Comparison of ENCODE assay signal across 1 cellular context in the genomic region with DNA sequence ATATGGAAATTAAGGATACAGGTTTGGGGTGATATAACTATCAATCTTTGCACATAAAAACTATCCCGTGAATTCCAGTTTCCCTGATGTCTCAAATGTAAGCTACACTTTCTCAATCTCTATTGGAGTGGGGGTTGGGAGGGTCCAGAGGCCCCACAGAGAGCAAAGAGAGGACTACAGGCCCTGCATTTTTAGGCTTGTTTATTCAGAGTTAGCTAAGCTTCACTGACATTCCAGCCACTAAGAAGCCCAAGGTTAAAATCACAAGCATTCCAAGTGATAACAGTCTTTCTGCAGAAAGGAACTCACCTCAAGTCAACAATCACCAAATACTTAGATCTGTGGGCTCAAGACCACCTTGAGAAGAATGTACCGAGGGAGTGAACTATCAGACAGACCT.
TF ChIP-seq lines count a peak whose summit lies in the region.

No MANE protein-coding gene starts in this region.

TF ChIP-seq in HepG2, 621 proteins besides CTCF, POLR2A, EP300 and RAD21 (continued from another document and continues in another):
- TF ChIP-seq, protein P1, sequence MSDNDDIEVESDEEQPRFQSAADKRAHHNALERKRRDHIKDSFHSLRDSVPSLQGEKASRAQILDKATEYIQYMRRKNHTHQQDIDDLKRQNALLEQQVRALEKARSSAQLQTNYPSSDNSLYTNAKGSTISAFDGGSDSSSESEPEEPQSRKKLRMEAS (IDR thresholded peaks at IDR 0.05) = no peak
- TF ChIP-seq ZBTB8A (CRISPR knock-in tag; IDR thresholded peaks at IDR 0.05; ENCODE audit: borderline replicate concordance, low read depth) (no peak), SATB2 (CRISPR knock-in tag; IDR thresholded peaks at IDR 0.05) (no peak), ZNF543 (CRISPR knock-in tag; IDR thresholded peaks at IDR 0.05) (no peak), ATF7 (IDR thresholded peaks at IDR 0.05) (no peak), ATF7 (CRISPR knock-in tag; IDR thresholded peaks at IDR 0.05) (no peak), ZNF263 (CRISPR knock-in tag; IDR thresholded peaks at IDR 0.05) (no peak), ZNF235 (CRISPR knock-in tag; IDR thresholded peaks at IDR 0.05; ENCODE audit: borderline replicate concordance) (no peak), MEF2D (CRISPR knock-in tag; IDR thresholded peaks at IDR 0.05) (no peak), DNMT3B (CRISPR knock-in tag; conservative IDR thresholded peaks at IDR 0.05) (no peak), ZKSCAN5 (CRISPR knock-in tag; IDR thresholded peaks at IDR 0.05) (no peak), FOXP1 (IDR thresholded peaks at IDR 0.05) (no peak), FOXP1 (CRISPR knock-in tag; IDR thresholded peaks at IDR 0.05) (peak; percentile 76), MAFF (IDR thresholded peaks at IDR 0.05; ENCODE audit: low read depth, low read length) (no peak), MED8 (CRISPR knock-in tag; IDR thresholded peaks at IDR 0.05; ENCODE audit: insufficient replicate concordance) (no peak), FOXM1 (CRISPR knock-in tag; IDR thresholded peaks at IDR 0.05) (no peak), SUZ12 (IDR thresholded peaks at IDR 0.05; ENCODE audit: low read depth, low read length) (no peak), GATAD1 (CRISPR knock-in tag; IDR thresholded peaks at IDR 0.05) (no peak), ZNF577 (CRISPR knock-in tag; IDR thresholded peaks at IDR 0.05; ENCODE audit: borderline replicate concordance, low read depth) (no peak), KLF13 (CRISPR knock-in tag; IDR thresholded peaks at IDR 0.05) (no peak), YEATS2 (CRISPR knock-in tag; IDR thresholded peaks at IDR 0.05; ENCODE audit: borderline replicate concordance) (no peak), ZNF501 (CRISPR knock-in tag; IDR thresholded peaks at IDR 0.05) (no peak), SMC3 (IDR thresholded peaks at IDR 0.05; ENCODE audit: low read length) (no peak), MLLT10 (CRISPR knock-in tag; IDR thresholded peaks at IDR 0.05) (no peak), ZNF557 (CRISPR knock-in tag; IDR thresholded peaks at IDR 0.05) (no peak), ZNF264 (CRISPR knock-in tag; IDR thresholded peaks at IDR 0.05) (peak; percentile 59; the same call in 1 of the 2 replicates), ZNF598 (CRISPR knock-in tag; IDR thresholded peaks at IDR 0.05; ENCODE audit: borderline replicate concordance) (no peak), SAFB2 (CRISPR knock-in tag; IDR thresholded peaks at IDR 0.05; ENCODE audit: borderline replicate concordance, low read depth) (no peak), ZNF337 (CRISPR knock-in tag; IDR thresholded peaks at IDR 0.05; ENCODE audit: borderline replicate concordance, low read depth) (no peak), TARDBP (CRISPR knock-in tag; IDR thresholded peaks at IDR 0.05) (peak; percentile 74), ZNF761 (CRISPR knock-in tag; conservative IDR thresholded peaks at IDR 0.05) (no peak), ZFY (CRISPR knock-in tag; IDR thresholded peaks at IDR 0.05) (peak; percentile 41; the same call in 1 of the 2 replicates), ESRRA (CRISPR knock-in tag; IDR thresholded peaks at IDR 0.05; ENCODE audit: low read depth) (0 out of 2 replicates have a peak, but pooled peaks have one; percentile 34), ZFP36 (IDR thresholded peaks at IDR 0.05; ENCODE audit: borderline replicate concordance, low read depth, low read length, partially characterized antibody) (no peak)
- TF ChIP-seq, protein P2, sequence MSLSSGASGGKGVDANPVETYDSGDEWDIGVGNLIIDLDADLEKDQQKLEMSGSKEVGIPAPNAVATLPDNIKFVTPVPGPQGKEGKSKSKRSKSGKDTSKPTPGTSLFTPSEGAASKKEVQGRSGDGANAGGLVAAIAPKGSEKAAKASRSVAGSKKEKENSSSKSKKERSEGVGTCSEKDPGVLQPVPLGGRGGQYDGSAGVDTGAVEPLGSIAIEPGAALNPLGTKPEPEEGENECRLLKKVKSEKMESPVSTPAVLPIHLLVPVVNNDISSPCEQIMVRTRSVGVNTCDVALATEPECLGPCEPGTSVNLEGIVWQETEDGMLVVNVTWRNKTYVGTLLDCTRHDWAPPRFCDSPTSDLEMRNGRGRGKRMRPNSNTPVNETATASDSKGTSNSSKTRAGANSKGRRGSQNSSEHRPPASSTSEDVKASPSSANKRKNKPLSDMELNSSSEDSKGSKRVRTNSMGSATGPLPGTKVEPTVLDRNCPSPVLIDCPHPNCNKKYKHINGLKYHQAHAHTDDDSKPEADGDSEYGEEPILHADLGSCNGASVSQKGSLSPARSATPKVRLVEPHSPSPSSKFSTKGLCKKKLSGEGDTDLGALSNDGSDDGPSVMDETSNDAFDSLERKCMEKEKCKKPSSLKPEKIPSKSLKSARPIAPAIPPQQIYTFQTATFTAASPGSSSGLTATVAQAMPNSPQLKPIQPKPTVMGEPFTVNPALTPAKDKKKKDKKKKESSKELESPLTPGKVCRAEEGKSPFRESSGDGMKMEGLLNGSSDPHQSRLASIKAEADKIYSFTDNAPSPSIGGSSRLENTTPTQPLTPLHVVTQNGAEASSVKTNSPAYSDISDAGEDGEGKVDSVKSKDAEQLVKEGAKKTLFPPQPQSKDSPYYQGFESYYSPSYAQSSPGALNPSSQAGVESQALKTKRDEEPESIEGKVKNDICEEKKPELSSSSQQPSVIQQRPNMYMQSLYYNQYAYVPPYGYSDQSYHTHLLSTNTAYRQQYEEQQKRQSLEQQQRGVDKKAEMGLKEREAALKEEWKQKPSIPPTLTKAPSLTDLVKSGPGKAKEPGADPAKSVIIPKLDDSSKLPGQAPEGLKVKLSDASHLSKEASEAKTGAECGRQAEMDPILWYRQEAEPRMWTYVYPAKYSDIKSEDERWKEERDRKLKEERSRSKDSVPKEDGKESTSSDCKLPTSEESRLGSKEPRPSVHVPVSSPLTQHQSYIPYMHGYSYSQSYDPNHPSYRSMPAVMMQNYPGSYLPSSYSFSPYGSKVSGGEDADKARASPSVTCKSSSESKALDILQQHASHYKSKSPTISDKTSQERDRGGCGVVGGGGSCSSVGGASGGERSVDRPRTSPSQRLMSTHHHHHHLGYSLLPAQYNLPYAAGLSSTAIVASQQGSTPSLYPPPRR (CRISPR knock-in tag; IDR thresholded peaks at IDR 0.05; ENCODE audit: borderline replicate concordance) = peak; percentile 72; the same call in 1 of the 2 replicates
- TF ChIP-seq, protein P3, sequence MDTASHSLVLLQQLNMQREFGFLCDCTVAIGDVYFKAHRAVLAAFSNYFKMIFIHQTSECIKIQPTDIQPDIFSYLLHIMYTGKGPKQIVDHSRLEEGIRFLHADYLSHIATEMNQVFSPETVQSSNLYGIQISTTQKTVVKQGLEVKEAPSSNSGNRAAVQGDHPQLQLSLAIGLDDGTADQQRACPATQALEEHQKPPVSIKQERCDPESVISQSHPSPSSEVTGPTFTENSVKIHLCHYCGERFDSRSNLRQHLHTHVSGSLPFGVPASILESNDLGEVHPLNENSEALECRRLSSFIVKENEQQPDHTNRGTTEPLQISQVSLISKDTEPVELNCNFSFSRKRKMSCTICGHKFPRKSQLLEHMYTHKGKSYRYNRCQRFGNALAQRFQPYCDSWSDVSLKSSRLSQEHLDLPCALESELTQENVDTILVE (CRISPR knock-in tag; IDR thresholded peaks at IDR 0.05) = no peak
- TF ChIP-seq, protein P4, sequence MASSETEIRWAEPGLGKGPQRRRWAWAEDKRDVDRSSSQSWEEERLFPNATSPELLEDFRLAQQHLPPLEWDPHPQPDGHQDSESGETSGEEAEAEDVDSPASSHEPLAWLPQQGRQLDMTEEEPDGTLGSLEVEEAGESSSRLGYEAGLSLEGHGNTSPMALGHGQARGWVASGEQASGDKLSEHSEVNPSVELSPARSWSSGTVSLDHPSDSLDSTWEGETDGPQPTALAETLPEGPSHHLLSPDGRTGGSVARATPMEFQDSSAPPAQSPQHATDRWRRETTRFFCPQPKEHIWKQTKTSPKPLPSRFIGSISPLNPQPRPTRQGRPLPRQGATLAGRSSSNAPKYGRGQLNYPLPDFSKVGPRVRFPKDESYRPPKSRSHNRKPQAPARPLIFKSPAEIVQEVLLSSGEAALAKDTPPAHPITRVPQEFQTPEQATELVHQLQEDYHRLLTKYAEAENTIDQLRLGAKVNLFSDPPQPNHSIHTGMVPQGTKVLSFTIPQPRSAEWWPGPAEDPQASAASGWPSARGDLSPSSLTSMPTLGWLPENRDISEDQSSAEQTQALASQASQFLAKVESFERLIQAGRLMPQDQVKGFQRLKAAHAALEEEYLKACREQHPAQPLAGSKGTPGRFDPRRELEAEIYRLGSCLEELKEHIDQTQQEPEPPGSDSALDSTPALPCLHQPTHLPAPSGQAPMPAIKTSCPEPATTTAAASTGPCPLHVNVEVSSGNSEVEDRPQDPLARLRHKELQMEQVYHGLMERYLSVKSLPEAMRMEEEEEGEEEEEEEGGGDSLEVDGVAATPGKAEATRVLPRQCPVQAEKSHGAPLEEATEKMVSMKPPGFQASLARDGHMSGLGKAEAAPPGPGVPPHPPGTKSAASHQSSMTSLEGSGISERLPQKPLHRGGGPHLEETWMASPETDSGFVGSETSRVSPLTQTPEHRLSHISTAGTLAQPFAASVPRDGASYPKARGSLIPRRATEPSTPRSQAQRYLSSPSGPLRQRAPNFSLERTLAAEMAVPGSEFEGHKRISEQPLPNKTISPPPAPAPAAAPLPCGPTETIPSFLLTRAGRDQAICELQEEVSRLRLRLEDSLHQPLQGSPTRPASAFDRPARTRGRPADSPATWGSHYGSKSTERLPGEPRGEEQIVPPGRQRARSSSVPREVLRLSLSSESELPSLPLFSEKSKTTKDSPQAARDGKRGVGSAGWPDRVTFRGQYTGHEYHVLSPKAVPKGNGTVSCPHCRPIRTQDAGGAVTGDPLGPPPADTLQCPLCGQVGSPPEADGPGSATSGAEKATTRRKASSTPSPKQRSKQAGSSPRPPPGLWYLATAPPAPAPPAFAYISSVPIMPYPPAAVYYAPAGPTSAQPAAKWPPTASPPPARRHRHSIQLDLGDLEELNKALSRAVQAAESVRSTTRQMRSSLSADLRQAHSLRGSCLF (CRISPR knock-in tag; IDR thresholded peaks at IDR 0.05; ENCODE audit: borderline replicate concordance) = no peak
- TF ChIP-seq, protein P5, sequence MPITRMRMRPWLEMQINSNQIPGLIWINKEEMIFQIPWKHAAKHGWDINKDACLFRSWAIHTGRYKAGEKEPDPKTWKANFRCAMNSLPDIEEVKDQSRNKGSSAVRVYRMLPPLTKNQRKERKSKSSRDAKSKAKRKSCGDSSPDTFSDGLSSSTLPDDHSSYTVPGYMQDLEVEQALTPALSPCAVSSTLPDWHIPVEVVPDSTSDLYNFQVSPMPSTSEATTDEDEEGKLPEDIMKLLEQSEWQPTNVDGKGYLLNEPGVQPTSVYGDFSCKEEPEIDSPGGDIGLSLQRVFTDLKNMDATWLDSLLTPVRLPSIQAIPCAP (CRISPR knock-in tag; IDR thresholded peaks at IDR 0.05; ENCODE audit: low read depth) = no peak
- TF ChIP-seq, protein P6, sequence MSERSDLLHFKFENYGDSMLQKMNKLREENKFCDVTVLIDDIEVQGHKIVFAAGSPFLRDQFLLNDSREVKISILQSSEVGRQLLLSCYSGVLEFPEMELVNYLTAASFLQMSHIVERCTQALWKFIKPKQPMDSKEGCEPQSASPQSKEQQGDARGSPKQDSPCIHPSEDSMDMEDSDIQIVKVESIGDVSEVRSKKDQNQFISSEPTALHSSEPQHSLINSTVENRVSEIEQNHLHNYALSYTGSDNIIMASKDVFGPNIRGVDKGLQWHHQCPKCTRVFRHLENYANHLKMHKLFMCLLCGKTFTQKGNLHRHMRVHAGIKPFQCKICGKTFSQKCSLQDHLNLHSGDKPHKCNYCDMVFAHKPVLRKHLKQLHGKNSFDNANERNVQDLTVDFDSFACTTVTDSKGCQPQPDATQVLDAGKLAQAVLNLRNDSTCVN (CRISPR knock-in tag; IDR thresholded peaks at IDR 0.05; ENCODE audit: borderline replicate concordance) = no peak
- TF ChIP-seq, protein P7, sequence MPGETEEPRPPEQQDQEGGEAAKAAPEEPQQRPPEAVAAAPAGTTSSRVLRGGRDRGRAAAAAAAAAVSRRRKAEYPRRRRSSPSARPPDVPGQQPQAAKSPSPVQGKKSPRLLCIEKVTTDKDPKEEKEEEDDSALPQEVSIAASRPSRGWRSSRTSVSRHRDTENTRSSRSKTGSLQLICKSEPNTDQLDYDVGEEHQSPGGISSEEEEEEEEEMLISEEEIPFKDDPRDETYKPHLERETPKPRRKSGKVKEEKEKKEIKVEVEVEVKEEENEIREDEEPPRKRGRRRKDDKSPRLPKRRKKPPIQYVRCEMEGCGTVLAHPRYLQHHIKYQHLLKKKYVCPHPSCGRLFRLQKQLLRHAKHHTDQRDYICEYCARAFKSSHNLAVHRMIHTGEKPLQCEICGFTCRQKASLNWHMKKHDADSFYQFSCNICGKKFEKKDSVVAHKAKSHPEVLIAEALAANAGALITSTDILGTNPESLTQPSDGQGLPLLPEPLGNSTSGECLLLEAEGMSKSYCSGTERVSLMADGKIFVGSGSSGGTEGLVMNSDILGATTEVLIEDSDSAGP (CRISPR knock-in tag; IDR thresholded peaks at IDR 0.05; ENCODE audit: borderline replicate concordance) = no peak
- TF ChIP-seq, protein P8, sequence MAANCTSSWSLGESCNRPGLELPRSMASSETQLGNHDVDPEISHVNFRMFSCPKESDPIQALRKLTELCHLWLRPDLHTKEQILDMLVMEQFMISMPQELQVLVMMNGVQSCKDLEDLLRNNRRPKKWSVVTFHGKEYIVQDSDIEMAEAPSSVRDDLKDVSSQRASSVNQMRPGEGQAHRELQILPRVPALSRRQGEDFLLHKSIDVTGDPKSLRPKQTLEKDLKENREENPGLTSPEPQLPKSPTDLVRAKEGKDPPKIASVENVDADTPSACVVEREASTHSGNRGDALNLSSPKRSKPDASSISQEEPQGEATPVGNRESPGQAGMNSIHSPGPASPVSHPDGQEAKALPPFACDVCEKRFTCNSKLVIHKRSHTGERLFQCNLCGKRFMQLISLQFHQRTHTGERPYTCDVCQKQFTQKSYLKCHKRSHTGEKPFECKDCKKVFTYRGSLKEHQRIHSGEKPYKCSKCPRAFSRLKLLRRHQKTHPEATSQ (CRISPR knock-in tag; IDR thresholded peaks at IDR 0.05; ENCODE audit: borderline replicate concordance) = no peak
- TF ChIP-seq, protein P9, sequence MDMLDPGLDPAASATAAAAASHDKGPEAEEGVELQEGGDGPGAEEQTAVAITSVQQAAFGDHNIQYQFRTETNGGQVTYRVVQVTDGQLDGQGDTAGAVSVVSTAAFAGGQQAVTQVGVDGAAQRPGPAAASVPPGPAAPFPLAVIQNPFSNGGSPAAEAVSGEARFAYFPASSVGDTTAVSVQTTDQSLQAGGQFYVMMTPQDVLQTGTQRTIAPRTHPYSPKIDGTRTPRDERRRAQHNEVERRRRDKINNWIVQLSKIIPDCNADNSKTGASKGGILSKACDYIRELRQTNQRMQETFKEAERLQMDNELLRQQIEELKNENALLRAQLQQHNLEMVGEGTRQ (IDR thresholded peaks at IDR 0.05; ENCODE audit: low read depth, low read length) = no peak
- TF ChIP-seq, protein P9 (CRISPR knock-in tag; IDR thresholded peaks at IDR 0.05; ENCODE audit: borderline replicate concordance) = no peak
